In the genomic region with DNA sequence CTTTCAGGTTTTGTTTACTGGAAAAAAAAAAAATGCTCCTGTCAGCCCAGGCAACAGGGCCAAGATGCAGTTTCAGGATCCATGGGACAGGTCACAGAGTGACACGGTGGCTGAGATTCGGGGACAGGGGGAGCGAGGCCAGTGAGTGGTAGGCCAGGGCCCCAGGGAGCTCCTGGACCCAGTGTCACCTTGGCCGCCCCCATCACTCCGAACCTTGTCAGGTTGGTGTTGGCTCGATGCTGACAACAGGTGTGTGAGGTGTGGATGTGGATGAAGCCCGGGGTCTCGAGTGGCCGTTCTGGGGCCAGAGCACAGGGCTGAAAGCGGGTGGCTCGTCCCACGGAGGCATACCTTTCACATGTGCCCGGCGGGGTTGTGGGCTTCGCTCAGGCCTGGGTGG, we compare ENCODE assay signal across 2 cellular contexts.
TF ChIP-seq lines count a peak whose summit lies in the region.

No MANE protein-coding gene starts in this region.

TF ChIP-seq in IMR-90, 13 proteins besides CTCF, POLR2A, EP300 and RAD21:
- TF ChIP-seq RFX5 (IDR thresholded peaks at IDR 0.05; ENCODE audit: low read depth, low read length): no peak
- no peak for TF ChIP-seq MAZ (IDR thresholded peaks at IDR 0.05; ENCODE audit: borderline replicate concordance, low read depth, low read length)
- no peak for TF ChIP-seq MAFK (IDR thresholded peaks at IDR 0.05; ENCODE audit: low read depth, low read length)
- TF ChIP-seq CEBPB (IDR thresholded peaks at IDR 0.05; ENCODE audit: low read depth, low read length): no peak
- TF ChIP-seq, protein P1, sequence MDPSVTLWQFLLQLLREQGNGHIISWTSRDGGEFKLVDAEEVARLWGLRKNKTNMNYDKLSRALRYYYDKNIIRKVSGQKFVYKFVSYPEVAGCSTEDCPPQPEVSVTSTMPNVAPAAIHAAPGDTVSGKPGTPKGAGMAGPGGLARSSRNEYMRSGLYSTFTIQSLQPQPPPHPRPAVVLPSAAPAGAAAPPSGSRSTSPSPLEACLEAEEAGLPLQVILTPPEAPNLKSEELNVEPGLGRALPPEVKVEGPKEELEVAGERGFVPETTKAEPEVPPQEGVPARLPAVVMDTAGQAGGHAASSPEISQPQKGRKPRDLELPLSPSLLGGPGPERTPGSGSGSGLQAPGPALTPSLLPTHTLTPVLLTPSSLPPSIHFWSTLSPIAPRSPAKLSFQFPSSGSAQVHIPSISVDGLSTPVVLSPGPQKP (IDR thresholded peaks at IDR 0.05; ENCODE audit: borderline replicate concordance, low read depth, low read length): no peak
- TF ChIP-seq BHLHE40 (IDR thresholded peaks at IDR 0.05; ENCODE audit: low read depth, low read length): no peak
- TF ChIP-seq, protein P2, sequence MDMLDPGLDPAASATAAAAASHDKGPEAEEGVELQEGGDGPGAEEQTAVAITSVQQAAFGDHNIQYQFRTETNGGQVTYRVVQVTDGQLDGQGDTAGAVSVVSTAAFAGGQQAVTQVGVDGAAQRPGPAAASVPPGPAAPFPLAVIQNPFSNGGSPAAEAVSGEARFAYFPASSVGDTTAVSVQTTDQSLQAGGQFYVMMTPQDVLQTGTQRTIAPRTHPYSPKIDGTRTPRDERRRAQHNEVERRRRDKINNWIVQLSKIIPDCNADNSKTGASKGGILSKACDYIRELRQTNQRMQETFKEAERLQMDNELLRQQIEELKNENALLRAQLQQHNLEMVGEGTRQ (IDR thresholded peaks at IDR 0.05; ENCODE audit: low read depth, low read length): no peak
- TF ChIP-seq MXI1 (IDR thresholded peaks at IDR 0.05; ENCODE audit: borderline replicate concordance, low read depth, low read length): no peak
- no peak for TF ChIP-seq CHD1 (IDR thresholded peaks at IDR 0.05; ENCODE audit: low read depth, low read length)
- no peak for TF ChIP-seq FOS (IDR thresholded peaks at IDR 0.05; ENCODE audit: low read depth, low read length)
- no peak for TF ChIP-seq RCOR1 (IDR thresholded peaks at IDR 0.05; ENCODE audit: insufficient replicate concordance, low read length)
- TF ChIP-seq SMC3 (IDR thresholded peaks at IDR 0.05; ENCODE audit: low read depth, low read length): no peak
- no peak for TF ChIP-seq NFE2L2 (IDR thresholded peaks at IDR 0.05; ENCODE audit: low read depth, low read length)

TF ChIP-seq in endothelial cell of umbilical vein, 7 proteins besides CTCF, POLR2A, EP300 and RAD21:
- TF ChIP-seq FOS (IDR thresholded peaks at IDR 0.05; ENCODE audit: borderline replicate concordance, insufficient read depth, low read length) (no peak), MYC (IDR thresholded peaks at IDR 0.05; ENCODE audit: low read depth, low read length) (no peak), JUN (IDR thresholded peaks at IDR 0.05; ENCODE audit: borderline replicate concordance, insufficient read depth, insufficient read length, low read depth) (no peak), EZH2 (IDR thresholded peaks at IDR 0.05; ENCODE audit: borderline replicate concordance, low read depth, low read length, severe bottlenecking) (no peak), POLR2AphosphoS5 (IDR thresholded peaks at IDR 0.05; ENCODE audit: insufficient read depth, low read depth, low read length) (no peak), GATA2 (IDR thresholded peaks at IDR 0.05; ENCODE audit: insufficient read depth, insufficient read length, low read depth, low read length) (no peak)
- TF ChIP-seq, protein P3, sequence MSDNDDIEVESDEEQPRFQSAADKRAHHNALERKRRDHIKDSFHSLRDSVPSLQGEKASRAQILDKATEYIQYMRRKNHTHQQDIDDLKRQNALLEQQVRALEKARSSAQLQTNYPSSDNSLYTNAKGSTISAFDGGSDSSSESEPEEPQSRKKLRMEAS (IDR thresholded peaks at IDR 0.05; ENCODE audit: insufficient read depth, insufficient read length): no peak
